Comparison of ENCODE assay signal across 1 cellular context in genomic region chr21:34802180-34802899, GRCh38.
TF ChIP-seq lines count a peak whose summit lies in the region.

No MANE protein-coding gene starts in this region.

TF ChIP-seq in GM12878, 131 proteins besides CTCF, POLR2A, EP300 and RAD21 (continued from another document):
- TF ChIP-seq E2F8 (IDR thresholded peaks at IDR 0.05; ENCODE audit: low read depth, partially characterized antibody) (no peak), WRNIP1 (IDR thresholded peaks at IDR 0.05; ENCODE audit: borderline replicate concordance, low read depth, low read length) (no peak), ZBTB4 (CRISPR knock-in tag; IDR thresholded peaks at IDR 0.05) (no peak), GATAD2B (conservative IDR thresholded peaks at IDR 0.05; ENCODE audit: low read depth) (no peak), BCL3 (IDR thresholded peaks at IDR 0.05; ENCODE audit: borderline replicate concordance, insufficient read depth, low read depth, low read length, poor library complexity, severe bottlenecking) (no peak), MEF2B (IDR thresholded peaks at IDR 0.05; ENCODE audit: partially characterized antibody, poor library complexity, severe bottlenecking) (no peak), ZBTB40 (IDR thresholded peaks at IDR 0.05; ENCODE audit: borderline replicate concordance) (no peak), POLR2AphosphoS5 (IDR thresholded peaks at IDR 0.05; ENCODE audit: low read length) (no peak), CBFB (IDR thresholded peaks at IDR 0.05; ENCODE audit: low read depth) (no peak)
